Comparison of ENCODE assay signal across 8 cellular contexts in genomic region chr19:48241771-48242170, GRCh38. TPM values are rescaled to one million over a fixed set of nuclear protein-coding genes. Genes with fewer than 3 reads are reported as not detected.
DNase-seq lines count a peak whose midpoint lies in the region; ATAC-seq and TF ChIP-seq lines count a peak whose summit lies in the region.
"Not testable (repeated sequence)": the region's sequence is repeated elsewhere in the genome, so short reads cannot be mapped to it uniquely, and the experiment has no call there.
"Had no signal": no experiment of that assay in that cellular context is flagged by ENCODE, and none has a peak within 500 bp of the region (broad histone marks: within the 10 kb centered on the region; RNA-seq: fewer than 3 reads in every experiment).

No MANE protein-coding gene starts in this region.

- not testable (repeated sequence) for H3K9me3 ChIP-seq in T-helper 17 cell (ENCODE audit: control insufficient read depth, low read length, poor library complexity, severe bottlenecking)

- CTCF ChIA-PET in activated CD8-positive, alpha-beta T cell treated with anti-CD3 and anti-CD28 coated beads for 36 hours (lab: Charles Lee) = not testable (repeated sequence)

- not testable (repeated sequence) for TF ChIP-seq CTCF in CD14-positive monocyte (IDR thresholded peaks at IDR 0.05); activated CD8-positive, alpha-beta T cell treated with anti-CD3 and anti-CD28 coated beads for 36 hours (IDR thresholded peaks at IDR 0.05)

- H3K27me3 Mint-ChIP-seq in CD14-positive monocyte (ENCODE audit: low read depth in 3 of 3); T-helper 17 cell; activated CD8-positive, alpha-beta T cell treated with anti-CD3 and anti-CD28 coated beads for 36 hours; activated T-helper 2 cell treated with anti-CD3 and anti-CD28 coated beads, Interferon-gamma antibody, Interleukin-2, Interleukin-4, amounts not matched to agents 10 μg/mL and 5 μg/mL and 100 μg/mL, durations not matched to agents 14 hours and 24 hours and 36 hours (ENCODE audit: low read depth); activated naive CD8-positive, alpha-beta T cell treated with anti-CD3 and anti-CD28 coated beads, Interleukin-2, amount 10 ng/mL, durations not matched to agents 7 days and 5 days; memory B cell: not testable (repeated sequence)

- POLR2A ChIA-PET in activated CD8-positive, alpha-beta T cell treated with anti-CD3 and anti-CD28 coated beads for 36 hours (lab: Charles Lee) = not testable (repeated sequence)
- POLR2A ChIA-PET in activated naive CD8-positive, alpha-beta T cell treated with anti-CD3 and anti-CD28 coated beads, Interleukin-2, amount 10 ng/mL, durations not matched to agents 7 days and 5 days (lab: Charles Lee) = interaction anchor here (1.3 kb wide), 1 partner anchor 72 kb away, joined by 3 read pairs; no protein-coding TSS in a partner anchor

- ATAC-seq in T-helper 17 cell; activated CD8-positive, alpha-beta T cell treated with anti-CD3 and anti-CD28 coated beads for 36 hours; activated naive CD8-positive, alpha-beta T cell treated with anti-CD3 and anti-CD28 coated beads, Interleukin-2, amount 10 ng/mL, durations not matched to agents 7 days and 5 days (ENCODE audit: low read depth); memory B cell (ENCODE audit: low read depth): not testable (repeated sequence)

- H3K27ac Mint-ChIP-seq in CD14-positive monocyte = peak overlapping the region in 4 of 7 donors; percentile 30 to 85 (median 58)
- peak overlapping the region; percentile 88 for H3K27ac Mint-ChIP-seq in T-helper 17 cell
- H3K27ac Mint-ChIP-seq in activated CD8-positive, alpha-beta T cell treated with anti-CD3 and anti-CD28 coated beads for 36 hours = peak overlapping the region; percentile 58
- H3K27ac Mint-ChIP-seq in activated T-helper 2 cell treated with anti-CD3 and anti-CD28 coated beads, Interferon-gamma antibody, Interleukin-2, Interleukin-4, amounts not matched to agents 10 μg/mL and 5 μg/mL and 100 μg/mL, durations not matched to agents 14 hours and 24 hours and 36 hours = peak overlapping the region; percentile 45
- peak overlapping the region; percentile 36 for H3K27ac Mint-ChIP-seq in activated naive CD8-positive, alpha-beta T cell treated with anti-CD3 and anti-CD28 coated beads, Interleukin-2, amount 10 ng/mL, durations not matched to agents 7 days and 5 days
- peak overlapping the region; percentile 70 for H3K27ac Mint-ChIP-seq in memory B cell

- not testable (repeated sequence) for H3K4me3 Mint-ChIP-seq in CD14-positive monocyte; T-helper 17 cell; activated CD8-positive, alpha-beta T cell treated with anti-CD3 and anti-CD28 coated beads for 36 hours; activated T-helper 2 cell treated with anti-CD3 and anti-CD28 coated beads, Interferon-gamma antibody, Interleukin-2, Interleukin-4, amounts not matched to agents 10 μg/mL and 5 μg/mL and 100 μg/mL, durations not matched to agents 14 hours and 24 hours and 36 hours (ENCODE audit: low read depth); activated naive CD8-positive, alpha-beta T cell treated with anti-CD3 and anti-CD28 coated beads, Interleukin-2, amount 10 ng/mL, durations not matched to agents 7 days and 5 days; memory B cell

- intact Hi-C loops in CD14-positive monocyte (cut with micrococcal nuclease); activated CD8-positive, alpha-beta T cell treated with anti-CD3 and anti-CD28 coated beads for 36 hours (cut with micrococcal nuclease); activated T-helper 2 cell treated with anti-CD3 and anti-CD28 coated beads, Interferon-gamma antibody, Interleukin-2, Interleukin-4, amounts not matched to agents 10 μg/mL and 5 μg/mL and 100 μg/mL, durations not matched to agents 14 hours and 24 hours and 36 hours (cut with micrococcal nuclease): not testable (repeated sequence)

- H3K9me3 Mint-ChIP-seq in CD14-positive monocyte; activated CD8-positive, alpha-beta T cell treated with anti-CD3 and anti-CD28 coated beads for 36 hours; activated T-helper 2 cell treated with anti-CD3 and anti-CD28 coated beads, Interferon-gamma antibody, Interleukin-2, Interleukin-4, amounts not matched to agents 10 μg/mL and 5 μg/mL and 100 μg/mL, durations not matched to agents 14 hours and 24 hours and 36 hours; activated naive CD8-positive, alpha-beta T cell treated with anti-CD3 and anti-CD28 coated beads, Interleukin-2, amount 10 ng/mL, durations not matched to agents 7 days and 5 days; memory B cell: not testable (repeated sequence)

- H3K4me1 Mint-ChIP-seq in CD14-positive monocyte (peaks cover 36% of the 10 kb centered on the region), T-helper 17 cell (peaks cover 38% of the 10 kb centered on the region), memory B cell (peaks cover 21% of the 10 kb centered on the region)
- peaks cover 53% of the 10 kb centered on the region for H3K4me1 Mint-ChIP-seq in activated CD8-positive, alpha-beta T cell treated with anti-CD3 and anti-CD28 coated beads for 36 hours (ENCODE audit: low read depth)
- peaks cover 42% of the 10 kb centered on the region for H3K4me1 Mint-ChIP-seq in activated T-helper 2 cell treated with anti-CD3 and anti-CD28 coated beads, Interferon-gamma antibody, Interleukin-2, Interleukin-4, amounts not matched to agents 10 μg/mL and 5 μg/mL and 100 μg/mL, durations not matched to agents 14 hours and 24 hours and 36 hours (ENCODE audit: low read depth)
- H3K4me1 Mint-ChIP-seq in activated naive CD8-positive, alpha-beta T cell treated with anti-CD3 and anti-CD28 coated beads, Interleukin-2, amount 10 ng/mL, durations not matched to agents 7 days and 5 days = peaks cover 38% of the 10 kb centered on the region

- DNase-seq in CD14-positive monocyte (ENCODE audit: low spot score); T-helper 17 cell; activated CD8-positive, alpha-beta T cell treated with anti-CD3 and anti-CD28 coated beads for 36 hours; activated T-helper 2 cell treated with anti-CD3 and anti-CD28 coated beads, Interferon-gamma antibody, Interleukin-2, Interleukin-4, amounts not matched to agents 10 μg/mL and 5 μg/mL and 100 μg/mL, durations not matched to agents 14 hours and 24 hours and 36 hours (ENCODE audit: low spot score); activated naive CD8-positive, alpha-beta T cell treated with anti-CD3 and anti-CD28 coated beads, Interleukin-2, amount 10 ng/mL, durations not matched to agents 7 days and 5 days; memory B cell (ENCODE audit: low spot score in 2 of 2): not testable (repeated sequence)
- DNase-seq in stimulated activated CD4-positive, alpha-beta T cell treated with anti-CD3 and anti-CD28 coated beads, Interleukin-15, amount 100 ng/mL, for 24 hours = peak; percentile 35

- H3K36me3 Mint-ChIP-seq in CD14-positive monocyte (peaks cover 58 to 65% of the 10 kb centered on the region in 2 donors), memory B cell (peaks cover 33% of the 10 kb centered on the region)
- H3K36me3 Mint-ChIP-seq in T-helper 17 cell (ENCODE audit: low read depth) = not testable (repeated sequence)
- H3K36me3 Mint-ChIP-seq in activated CD8-positive, alpha-beta T cell treated with anti-CD3 and anti-CD28 coated beads for 36 hours (ENCODE audit: low read depth) = peaks cover 68% of the 10 kb centered on the region
- peaks cover 70% of the 10 kb centered on the region for H3K36me3 Mint-ChIP-seq in activated T-helper 2 cell treated with anti-CD3 and anti-CD28 coated beads, Interferon-gamma antibody, Interleukin-2, Interleukin-4, amounts not matched to agents 10 μg/mL and 5 μg/mL and 100 μg/mL, durations not matched to agents 14 hours and 24 hours and 36 hours (ENCODE audit: low read depth)
- H3K36me3 Mint-ChIP-seq in activated naive CD8-positive, alpha-beta T cell treated with anti-CD3 and anti-CD28 coated beads, Interleukin-2, amount 10 ng/mL, durations not matched to agents 7 days and 5 days = peaks cover 53% of the 10 kb centered on the region

RNA-seq across cellular contexts. Expression of gene CARD8, which starts 13.9 kb away (rescaled TPM):
- polyA plus RNA-seq in CD14-positive monocyte = 10 to 100 TPM; 76.4 to 90.9 TPM
- total RNA-seq in T-helper 17 cell = 100 to 1,000 TPM; 127 to 164 TPM
- total RNA-seq in activated CD8-positive, alpha-beta T cell treated with anti-CD3 and anti-CD28 coated beads for 36 hours = 100 to 1,000 TPM; 109 TPM
- 108 and 110 TPM in 2 replicates for total RNA-seq in activated T-helper 2 cell treated with anti-CD3 and anti-CD28 coated beads, Interferon-gamma antibody, Interleukin-2, Interleukin-4, amounts not matched to agents 10 μg/mL and 5 μg/mL and 100 μg/mL, durations not matched to agents 14 hours and 24 hours and 36 hours
- 100 to 1,000 TPM; 249 to 255 TPM for total RNA-seq in activated naive CD8-positive, alpha-beta T cell treated with anti-CD3 and anti-CD28 coated beads, Interleukin-2, amount 10 ng/mL, durations not matched to agents 7 days and 5 days

RNA-seq across cellular contexts. Expression of gene ZNF114, which starts 28.1 kb away (rescaled TPM):
- not detected for polyA plus RNA-seq in CD14-positive monocyte
- not detected for total RNA-seq in T-helper 17 cell
- total RNA-seq in activated CD8-positive, alpha-beta T cell treated with anti-CD3 and anti-CD28 coated beads for 36 hours = under 1 TPM; 0.36 TPM
- total RNA-seq in activated T-helper 2 cell treated with anti-CD3 and anti-CD28 coated beads, Interferon-gamma antibody, Interleukin-2, Interleukin-4, amounts not matched to agents 10 μg/mL and 5 μg/mL and 100 μg/mL, durations not matched to agents 14 hours and 24 hours and 36 hours = 0.37 and 0.94 TPM in 2 replicates
- total RNA-seq in activated naive CD8-positive, alpha-beta T cell treated with anti-CD3 and anti-CD28 coated beads, Interleukin-2, amount 10 ng/mL, durations not matched to agents 7 days and 5 days = under 1 TPM in 1 of 2 experiments, not detected in 1; 0.39 TPM
- total RNA-seq: MCF 10A had no signal

Comparison
In these comparisons a context has a peak if more than half of its experiments do, and no peak if none do; other contexts are left out.
1. H3K27ac Mint-ChIP-seq: peak in every context shown above with its lines; median percentile 88 in T-helper 17 cell; 70 in memory B cell; 58 in CD14-positive monocyte; 58 in activated CD8-positive, alpha-beta T cell treated with anti-CD3 and anti-CD28 coated beads for 36 hours; 45 in activated T-helper 2 cell treated with anti-CD3 and anti-CD28 coated beads, Interferon-gamma antibody, Interleukin-2, Interleukin-4, amounts not matched to agents 10 μg/mL and 5 μg/mL and 100 μg/mL, durations not matched to agents 14 hours and 24 hours and 36 hours; 36 in activated naive CD8-positive, alpha-beta T cell treated with anti-CD3 and anti-CD28 coated beads, Interleukin-2, amount 10 ng/mL, durations not matched to agents 7 days and 5 days.